In the genomic region with DNA sequence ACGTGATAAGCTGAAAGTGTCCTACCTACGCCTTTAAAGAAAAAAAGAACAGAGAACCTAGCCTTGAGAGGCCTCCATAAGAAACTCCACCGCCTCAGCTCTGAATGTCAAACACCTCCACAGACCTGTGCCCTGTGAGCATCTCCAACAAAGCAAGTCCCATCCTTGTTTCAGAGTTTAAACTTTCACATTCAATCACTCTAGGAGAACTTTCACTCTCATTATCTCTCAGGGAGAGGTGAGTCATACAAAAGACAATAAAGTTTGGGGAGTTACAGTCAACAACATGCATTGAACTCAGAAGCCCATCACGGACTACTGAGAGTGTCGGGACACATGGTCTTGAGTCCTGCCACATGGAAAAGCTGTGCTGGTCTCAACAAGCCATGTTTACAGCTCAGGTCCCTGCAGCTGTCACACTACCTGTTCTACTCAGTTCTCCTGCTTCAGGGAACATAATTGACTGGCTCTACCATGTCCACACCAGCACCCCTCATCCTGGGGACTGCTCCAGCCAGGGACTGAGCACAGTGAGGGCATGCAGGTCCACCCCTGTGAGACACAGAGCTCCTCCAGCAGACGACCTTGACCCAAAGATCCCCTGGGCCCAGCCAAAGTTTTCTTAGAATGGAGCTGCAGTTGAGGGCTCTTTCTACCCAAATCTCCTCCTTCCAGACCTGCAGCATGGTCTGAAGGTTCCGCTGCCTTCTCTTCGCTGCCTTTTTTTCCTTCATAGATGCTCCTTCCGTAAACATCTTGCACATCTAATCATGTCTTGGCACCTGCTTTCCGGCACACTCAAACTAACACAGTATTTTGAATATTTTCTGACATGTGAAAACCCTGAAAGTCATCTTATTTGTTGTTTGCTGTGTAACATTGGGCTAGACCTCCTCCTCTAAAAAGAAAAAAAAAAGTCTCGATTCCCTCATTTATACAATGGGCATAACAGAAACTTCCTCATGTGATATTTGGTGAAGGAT, we compare ENCODE assay signal across 9 cellular contexts.
DNase-seq lines count a peak whose midpoint lies in the region; ATAC-seq, FAIRE-seq and TF ChIP-seq lines count a peak whose summit lies in the region.
"Had no signal": no experiment of that assay in that cellular context is flagged by ENCODE, and none has a peak within 500 bp of the region (broad histone marks: within the 10 kb centered on the region; RNA-seq: fewer than 3 reads in every experiment).

No MANE protein-coding gene starts in this region.

- H3K27ac ChIP-seq in HepG2 (ENCODE audit: extremely low read length, insufficient read depth, low read length) (no peak overlapping the region), substantia nigra (ENCODE audit: low read depth, low read length, poor library complexity, severe bottlenecking) (no peak overlapping the region)
- H3K27ac ChIP-seq: C4-2B had no signal

- CTCF ChIA-PET in activated CD8-positive, alpha-beta T cell treated with anti-CD3 and anti-CD28 coated beads for 36 hours (lab: Charles Lee) = interaction anchor here (0.7 to 8.9 kb wide), 24 partner anchors 8 to 376 kb away, joined by 3 to 93 read pairs (median 5); no protein-coding TSS in a partner anchor
- CTCF ChIA-PET in HepG2 (lab: Yijun Ruan, JAX; ENCODE audit: low intra/inter-chr PET ratio, low total read pairs) = no interaction called here

- TF ChIP-seq POLR2A in HepG2 (IDR thresholded peaks at IDR 0.05; ENCODE audit: insufficient read depth in 1 of 2, low read depth in 2 of 2, low read length in 2 of 2) = no peak

- H3K4me2 ChIP-seq in HepG2 (ENCODE audit: low read depth, low read length) = no peak overlapping the region

- H3K36me3 ChIP-seq in HepG2 (replicated peaks in 1 of 2; ENCODE audit: control insufficient read depth in 1 of 2, insufficient read depth in 2 of 2, low read length in 2 of 2) = no peaks in the 10 kb centered on the region

- WGBS in HepG2 (ENCODE audit: low lambda C conversion rate) = 37% methylated on average over 11 of the region's 11 CpGs

- no peak overlapping the region for H3K4me3 ChIP-seq in HepG2 (replicated peaks in 1 of 3; ENCODE audit: insufficient read depth in 1 of 3, low read depth in 2 of 3, low read length in 3 of 3)

- H3K4me3 Mint-ChIP-seq in activated CD8-positive, alpha-beta T cell treated with anti-CD3 and anti-CD28 coated beads for 36 hours = peak overlapping the region; percentile 77

- no peaks in the 10 kb centered on the region for H3K79me2 ChIP-seq in HepG2 (ENCODE audit: insufficient read depth, low read length)

- H3K9me3 ChIP-seq in HepG2 (ENCODE audit: low read length) = no peaks in the 10 kb centered on the region

- no peak overlapping the region for H3K9ac ChIP-seq in HepG2 (ENCODE audit: insufficient read depth, low read depth, low read length)

- peaks cover 92% of the 10 kb centered on the region for H3K4me1 Mint-ChIP-seq in activated CD8-positive, alpha-beta T cell treated with anti-CD3 and anti-CD28 coated beads for 36 hours (ENCODE audit: low read depth)

- in situ Hi-C loops in HepG2 (cut with HindIII; ENCODE audit: extremely low pct_ligation_motif_present, low pct_unique_long_range_greater_than_20kb) = no loop called here

- no TSS peak for BruUV-seq in HepG2 (replicated peaks; lab: Mats Ljungman, UMichigan)

- H3K36me3 Mint-ChIP-seq in activated CD8-positive, alpha-beta T cell treated with anti-CD3 and anti-CD28 coated beads for 36 hours (ENCODE audit: low read depth) = peaks cover 95% of the 10 kb centered on the region

- TF ChIP-seq CTCF in activated CD8-positive, alpha-beta T cell treated with anti-CD3 and anti-CD28 coated beads for 36 hours (IDR thresholded peaks at IDR 0.05) = no peak
- no peak for TF ChIP-seq CTCF in HepG2 (CRISPR knock-in tag; IDR thresholded peaks at IDR 0.05)

- no peak for FAIRE-seq in HepG2 (lab: Jason Lieb, UNC)

- H2AFZ ChIP-seq in HepG2 (ENCODE audit: low read length) = no peak overlapping the region

- ATAC-seq in HG03135 (IDR thresholded peaks at IDR 0.05; ENCODE audit: unreplicated experiment) (peak; percentile 40), HepG2 (peak; percentile 32)
- ATAC-seq in activated CD8-positive, alpha-beta T cell treated with anti-CD3 and anti-CD28 coated beads for 36 hours = peak; percentile 63

- intact Hi-C loops in activated CD8-positive, alpha-beta T cell treated with anti-CD3 and anti-CD28 coated beads for 36 hours (cut with micrococcal nuclease) = loop anchor here (2.0 to 5.0 kb wide), 5 partner anchors 35 to 240 kb away; no protein-coding TSS in a partner anchor
- intact Hi-C loops in HepG2 (cut with micrococcal nuclease; ENCODE audit: unreplicated experiment) = no loop called here

- H4K20me1 ChIP-seq in HepG2 (ENCODE audit: insufficient read depth, low read length) = no peaks in the 10 kb centered on the region

- H3K27me3 ChIP-seq in HepG2 (ENCODE audit: control insufficient read depth in 1 of 2, insufficient read depth in 2 of 2, low read length in 2 of 2) = no peaks in the 10 kb centered on the region; a peak in 1 of 5 replicates

- no peaks in the 10 kb centered on the region for H3K9me3 Mint-ChIP-seq in activated CD8-positive, alpha-beta T cell treated with anti-CD3 and anti-CD28 coated beads for 36 hours

- DNase-seq in activated effector memory CD4-positive, alpha-beta T cell treated with anti-CD3 and anti-CD28 coated beads, Interleukin-2, amount 50 U/mL, for 16 hours = peak; percentile 85
- DNase-seq in activated effector memory CD4-positive, alpha-beta T cell treated with Interleukin-2 at 50 U/mL for 16 hours = no peak
- DNase-seq in activated CD8-positive, alpha-beta T cell treated with anti-CD3 and anti-CD28 coated beads for 36 hours = peak; percentile 84
- DNase-seq in HepG2 (ENCODE audit: low spot score) = peak; percentile 35
- no peak for DNase-seq in substantia nigra (lab: John Stamatoyannopoulos, UW)
- DNase-seq in globus pallidus (ENCODE audit: low spot score) = no peak
- no peak for DNase-seq in cerebellum (ENCODE audit: low spot score)

- POLR2A ChIA-PET in activated CD8-positive, alpha-beta T cell treated with anti-CD3 and anti-CD28 coated beads for 36 hours (lab: Charles Lee) = interaction anchor here (0.7 to 33.4 kb wide), 32 partner anchors 9 to 426 kb away, joined by 3 to 1082 read pairs (median 4); no protein-coding TSS in a partner anchor
- POLR2A ChIA-PET in HepG2 (lab: Yijun Ruan, JAX) = interaction anchor here (1.5 kb wide), 1 partner anchor 24 kb away, joined by 3 read pairs; no protein-coding TSS in a partner anchor

- peak overlapping the region; percentile 97 for H3K27ac Mint-ChIP-seq in activated CD8-positive, alpha-beta T cell treated with anti-CD3 and anti-CD28 coated beads for 36 hours

- TF ChIP-seq RAD21 in HepG2 (CRISPR knock-in tag; IDR thresholded peaks at IDR 0.05) = no peak

- peaks cover 11% of the 10 kb centered on the region for H3K4me1 ChIP-seq in HepG2 (ENCODE audit: insufficient read depth, low read length)

- TF ChIP-seq EP300 in HepG2 (IDR thresholded peaks at IDR 0.05; ENCODE audit: low read depth in 2 of 2, low read length in 2 of 2) = no peak
- TF ChIP-seq EP300 in HepG2 (CRISPR knock-in tag; IDR thresholded peaks at IDR 0.05; ENCODE audit: borderline replicate concordance) = no peak

- H3K27me3 Mint-ChIP-seq in activated CD8-positive, alpha-beta T cell treated with anti-CD3 and anti-CD28 coated beads for 36 hours = no peaks in the 10 kb centered on the region

TF ChIP-seq in HepG2, 621 proteins besides CTCF, POLR2A, EP300 and RAD21 (continues in another document):
- no peak for TF ChIP-seq HMG20B (CRISPR knock-in tag; conservative IDR thresholded peaks at IDR 0.05)
- TF ChIP-seq, protein P1, sequence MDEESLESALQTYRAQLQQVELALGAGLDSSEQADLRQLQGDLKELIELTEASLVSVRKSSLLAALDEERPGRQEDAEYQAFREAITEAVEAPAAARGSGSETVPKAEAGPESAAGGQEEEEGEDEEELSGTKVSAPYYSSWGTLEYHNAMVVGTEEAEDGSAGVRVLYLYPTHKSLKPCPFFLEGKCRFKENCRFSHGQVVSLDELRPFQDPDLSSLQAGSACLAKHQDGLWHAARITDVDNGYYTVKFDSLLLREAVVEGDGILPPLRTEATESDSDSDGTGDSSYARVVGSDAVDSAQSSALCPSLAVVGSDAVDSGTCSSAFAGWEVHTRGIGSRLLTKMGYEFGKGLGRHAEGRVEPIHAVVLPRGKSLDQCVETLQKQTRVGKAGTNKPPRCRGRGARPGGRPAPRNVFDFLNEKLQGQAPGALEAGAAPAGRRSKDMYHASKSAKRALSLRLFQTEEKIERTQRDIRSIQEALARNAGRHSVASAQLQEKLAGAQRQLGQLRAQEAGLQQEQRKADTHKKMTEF (CRISPR knock-in tag; IDR thresholded peaks at IDR 0.05) = no peak

Comparison
In these comparisons a context has a peak if more than half of its experiments do, and no peak if none do; other contexts are left out.
1. DNase-seq: peak in activated effector memory CD4-positive, alpha-beta T cell treated with anti-CD3 and anti-CD28 coated beads, Interleukin-2, amount 50 U/mL, for 16 hours (single experiment), activated CD8-positive, alpha-beta T cell treated with anti-CD3 and anti-CD28 coated beads for 36 hours (single experiment) and HepG2 (single experiment); none in activated effector memory CD4-positive, alpha-beta T cell treated with Interleukin-2 at 50 U/mL for 16 hours (single experiment), substantia nigra (0 of 49), globus pallidus (single experiment) and cerebellum (single experiment).
2. Peak in every context shown above with its lines, with median percentiles within 50 percentile points of each other: ATAC-seq.